10 cellular contexts compared by ENCODE assay signal in genomic region chr4:22500128-22500611, GRCh38. TPM values are rescaled to one million over a fixed set of nuclear protein-coding genes. Genes with fewer than 3 reads are reported as not detected.
A peak's percentile ranks its signal among the peaks of the same experiment; 100 is the strongest.
DNase-seq lines count a peak whose midpoint lies in the region; ATAC-seq and TF ChIP-seq lines count a peak whose summit lies in the region.
"Had no signal": no experiment of that assay in that cellular context is flagged by ENCODE, and none has a peak within 500 bp of the region (broad histone marks: within the 10 kb centered on the region; RNA-seq: fewer than 3 reads in every experiment).

No MANE protein-coding gene starts in this region.

- intact Hi-C loops in right lobe of liver (cut with DNase I) = no loop called here

- H3K4me1 ChIP-seq in right lobe of liver = peaks cover 0 to 18% (median 9%) of the 10 kb centered on the region in 4 donors

- no peaks in the 10 kb centered on the region for H3K9me3 ChIP-seq in right lobe of liver

- 0 out of 2 replicates have a peak, but pooled peaks cover 3% of the 10 kb centered on the region for H3K36me3 Mint-ChIP-seq in WTC11
- peaks cover 3% of the 10 kb centered on the region for H3K36me3 Mint-ChIP-seq in activated naive CD8-positive, alpha-beta T cell treated with anti-CD3 and anti-CD28 coated beads, Interleukin-2, amount 50 U/mL, for 24 hours (ENCODE audit: low read depth)

- POLR2A ChIA-PET in WTC11 (lab: Charles Lee) = no interaction called here

- peak; percentile 60 for DNase-seq in DMS79 (lab: John Stamatoyannopoulos, UW)
- peak; percentile 7 for DNase-seq in NCI-H1436 treated with DMSO at 0.1 percent for 48 hours (lab: John Stamatoyannopoulos, UW)
- no peak for DNase-seq in WTC11 (ENCODE audit: low spot score)
- DNase-seq in right lobe of liver = peak in 1 of 3 donors; percentile 62
- DNase-seq in activated CD8-positive, alpha-beta memory T cell treated with anti-CD3 and anti-CD28 coated beads for 24 hours = no peak
- no peak for DNase-seq in activated naive CD8-positive, alpha-beta T cell treated with anti-CD3 and anti-CD28 coated beads, Interleukin-2, amount 50 U/mL, for 24 hours

- TF ChIP-seq CTCF in WTC11 (IDR thresholded peaks at IDR 0.05) (no peak), right lobe of liver (IDR thresholded peaks at IDR 0.05) (no peak)

- H3K4me1 Mint-ChIP-seq in WTC11 = peaks cover 22% of the 10 kb centered on the region
- H3K4me1 Mint-ChIP-seq in activated naive CD8-positive, alpha-beta T cell treated with anti-CD3 and anti-CD28 coated beads, Interleukin-2, amount 50 U/mL, for 24 hours = peaks cover 7% of the 10 kb centered on the region
- H3K4me1 Mint-ChIP-seq: B cell had no signal

- no peaks in the 10 kb centered on the region for H3K36me3 ChIP-seq in right lobe of liver

- CTCF ChIA-PET in WTC11 (lab: Charles Lee) = interaction anchor here (0.6 kb wide), 1 partner anchor 107 kb away, joined by 3 read pairs; no protein-coding TSS in a partner anchor

- H3K4me3 ChIP-seq in right lobe of liver = no peak overlapping the region

- peak overlapping the region; percentile 42 to 73 (median 56) for H3K27ac ChIP-seq in right lobe of liver

- peak overlapping the region; percentile 91 for H3K27ac Mint-ChIP-seq in WTC11
- H3K27ac Mint-ChIP-seq in activated naive CD8-positive, alpha-beta T cell treated with anti-CD3 and anti-CD28 coated beads, Interleukin-2, amount 50 U/mL, for 24 hours = no peak overlapping the region
- H3K27ac Mint-ChIP-seq: B cell had no signal

- ATAC-seq in WTC11 (no peak), right lobe of liver (peak; percentile 71 to 85 (median 83)), HG02798 (IDR thresholded peaks at IDR 0.05; ENCODE audit: poor library complexity, unreplicated experiment) (no peak), HG02610 (IDR thresholded peaks at IDR 0.05; ENCODE audit: unreplicated experiment) (no peak)
- no peak for ATAC-seq in activated naive CD8-positive, alpha-beta T cell treated with anti-CD3 and anti-CD28 coated beads, Interleukin-2, amount 50 U/mL, for 24 hours
- ATAC-seq: SK-N-SH treated with all-trans-retinoic acid at 6 μM for 48 hours had no signal

- no peak for TF ChIP-seq POLR2A in right lobe of liver (IDR thresholded peaks at IDR 0.05)

- H3K4me3 Mint-ChIP-seq in WTC11 = peak overlapping the region; percentile 27
- no peak overlapping the region for H3K4me3 Mint-ChIP-seq in activated naive CD8-positive, alpha-beta T cell treated with anti-CD3 and anti-CD28 coated beads, Interleukin-2, amount 50 U/mL, for 24 hours
- H3K4me3 Mint-ChIP-seq: B cell had no signal

- H3K27me3 ChIP-seq in right lobe of liver = no peaks in the 10 kb centered on the region

- no peaks in the 10 kb centered on the region for H3K9me3 Mint-ChIP-seq in WTC11
- H3K9me3 Mint-ChIP-seq in activated naive CD8-positive, alpha-beta T cell treated with anti-CD3 and anti-CD28 coated beads, Interleukin-2, amount 50 U/mL, for 24 hours = peaks cover 5% of the 10 kb centered on the region

- 38% methylated on average over 8 of the region's 8 CpGs for WGBS in right lobe of liver (ENCODE audit: insufficient coverage, low coverage, low lambda C conversion rate, missing lambda C conversion rate)

- H3K27me3 Mint-ChIP-seq in WTC11 (ENCODE audit: low read depth) = no peaks in the 10 kb centered on the region
- no peaks in the 10 kb centered on the region for H3K27me3 Mint-ChIP-seq in activated naive CD8-positive, alpha-beta T cell treated with anti-CD3 and anti-CD28 coated beads, Interleukin-2, amount 50 U/mL, for 24 hours
- H3K27me3 Mint-ChIP-seq: B cell had no signal

TF ChIP-seq in WTC11, 78 proteins besides CTCF, POLR2A, EP300 and RAD21:
- TF ChIP-seq TEAD1 (CRISPR knock-in tag; IDR thresholded peaks at IDR 0.05) = no peak
- TF ChIP-seq FOXJ3 (CRISPR knock-in tag; IDR thresholded peaks at IDR 0.05; ENCODE audit: borderline replicate concordance) = no peak

RNA-seq across cellular contexts. Expression of gene ADGRA3, which starts 15.7 kb away (rescaled TPM):
- 40.5 to 48.3 TPM (median 47.9 TPM) in 3 replicates for total RNA-seq in WTC11 (2021)
- 100 to 1,000 TPM in 1 of 6 experiments, 10 to 100 TPM in 5; 25.0 to 146 (median 60.2) TPM for total RNA-seq in right lobe of liver
- total RNA-seq: B cell had no signal

Comparison
In these comparisons a context has a peak if more than half of its experiments do, and no peak if none do; other contexts are left out.
1. DNase-seq: peak in DMS79 (single experiment) and NCI-H1436 treated with DMSO at 0.1 percent for 48 hours (single experiment); none in WTC11 (single experiment), activated CD8-positive, alpha-beta memory T cell treated with anti-CD3 and anti-CD28 coated beads for 24 hours (single experiment) and activated naive CD8-positive, alpha-beta T cell treated with anti-CD3 and anti-CD28 coated beads, Interleukin-2, amount 50 U/mL, for 24 hours (single experiment).
2. ATAC-seq: peak in right lobe of liver (4 of 4); none in WTC11 (single experiment), HG02798 (single experiment), HG02610 (single experiment) and activated naive CD8-positive, alpha-beta T cell treated with anti-CD3 and anti-CD28 coated beads, Interleukin-2, amount 50 U/mL, for 24 hours (single experiment).